In the genomic region with DNA sequence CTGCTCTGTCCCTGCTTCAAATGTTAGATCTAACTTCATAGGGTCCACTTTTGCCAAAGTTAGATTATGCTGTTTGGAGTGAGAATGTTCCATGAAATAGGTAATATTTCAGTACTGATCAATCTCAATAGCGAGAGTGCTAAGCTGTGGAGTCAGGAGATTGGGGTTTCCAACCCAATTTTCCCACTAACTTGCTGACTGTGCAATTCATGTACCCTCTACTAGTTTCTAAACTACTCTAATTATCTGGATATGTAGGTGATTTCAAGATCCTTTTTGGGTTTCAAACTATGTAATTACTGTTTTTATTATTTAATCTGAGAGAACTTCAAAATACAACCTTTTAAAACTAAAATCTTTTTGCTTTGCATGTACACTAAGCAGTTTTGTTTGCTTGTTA, we compare ENCODE assay signal across 34 cellular contexts.
"Had no signal": no experiment of that assay in that cellular context is flagged by ENCODE, and none has a peak within 500 bp of the region (broad histone marks: within the 10 kb centered on the region; RNA-seq: fewer than 3 reads in every experiment).

No MANE protein-coding gene starts in this region.

- H3K27ac Mint-ChIP-seq: activated B cell treated with CpG ODN at 0.5 μM for 24 hours; activated CD4-positive, alpha-beta memory T cell treated with anti-CD3 and anti-CD28 coated beads for 36 hours; activated CD4-positive, alpha-beta T cell treated with anti-CD3 and anti-CD28 coated beads, Interleukin-2, amount 10 ng/mL, durations not matched to agents 7 days and 5 days; activated CD8-positive, alpha-beta T cell treated with anti-CD3 and anti-CD28 coated beads for 36 hours; activated naive CD4-positive, alpha-beta T cell treated with anti-CD3 and anti-CD28 coated beads for 36 hours; activated naive CD4-positive, alpha-beta T cell treated with anti-CD3 and anti-CD28 coated beads, Interleukin-2, amount 50 U/mL, for 72 hours; activated naive CD8-positive, alpha-beta T cell treated with anti-CD3 and anti-CD28 coated beads for 36 hours; activated T-cell treated with anti-CD3 and anti-CD28 coated beads, Interleukin-2, amount 50 U/mL, for 72 hours; activated T-helper 1 cell treated with anti-CD3 and anti-CD28 coated beads, Interleukin-12 subunit alpha, Interleukin-12 subunit beta, Interleukin-2, Interleukin-4 antibody, amounts not matched to agents 30 ng/mL and 10 ng/mL and 1 ng/mL, durations not matched to agents 14 hours and 24 hours and 36 hours; activated T-helper 17 cell treated with anti-CD3 and anti-CD28 coated beads, Interleukin-2, amount 50 U/mL, for 72 hours; T-helper 2 cell treated with Interferon-gamma antibody and Interleukin-4, amounts not matched to agents 5 μg/mL and 100 μg/mL, for 36 hours had no signal

- H3K4me3 ChIP-seq: adrenal gland, body of pancreas, breast epithelium had no signal

- FAIRE-seq: astrocyte, colon, TTC549 had no signal

- DNase-seq: activated B cell treated with CpG ODN at 0.5 μM for 24 hours; activated CD4-positive, alpha-beta memory T cell treated with anti-CD3 and anti-CD28 coated beads for 36 hours; activated CD4-positive, alpha-beta T cell treated with anti-CD3 and anti-CD28 coated beads for 4 hours; activated CD4-positive, alpha-beta T cell treated with anti-CD3 and anti-CD28 coated beads, Interleukin-2, amount 10 ng/mL, durations not matched to agents 7 days and 5 days; activated CD4-positive, CD25-positive, alpha-beta regulatory T cell treated with anti-CD3 and anti-CD28 coated beads, Interleukin-2, amount 50 U/mL, for 72 hours; activated CD8-positive, alpha-beta memory T cell treated with anti-CD3 and anti-CD28 coated beads, Interleukin-2, amount 50 U/mL, for 4 hours; activated CD8-positive, alpha-beta T cell treated with anti-CD3 and anti-CD28 coated beads for 36 hours; activated effector memory CD4-positive, alpha-beta T cell treated with anti-CD3 and anti-CD28 coated beads, Interleukin-2, amount 50 U/mL, for 16 hours; activated gamma-delta T cell treated with Interleukin-2 at 50 U/mL for 16 hours; activated naive CD4-positive, alpha-beta T cell; activated naive CD4-positive, alpha-beta T cell treated with anti-CD3 and anti-CD28 coated beads for 36 hours; activated naive CD4-positive, alpha-beta T cell treated with anti-CD3 and anti-CD28 coated beads, Interleukin-2, amount 50 U/mL, for 16 hours; activated naive CD8-positive, alpha-beta T cell treated with anti-CD3 and anti-CD28 coated beads for 36 hours; activated T-cell treated with anti-CD3 and anti-CD28 coated beads for 4 hours; activated T-cell treated with anti-CD3 and anti-CD28 coated beads, Interleukin-2, amount 50 U/mL, for 1 hour; activated T-cell treated with anti-CD3 and anti-CD28 coated beads, Interleukin-2, amount 50 U/mL, for 4 hours; activated T-cell treated with anti-CD3 and anti-CD28 coated beads, Interleukin-2, amount 50 U/mL, for 72 hours; adrenal gland; amniotic stem cell; aorta; body of pancreas; brain microvascular endothelial cell; central memory CD4-positive, alpha-beta T cell; T-helper 2 cell; T-helper 9 cell had no signal

- ATAC-seq: activated CD8-positive, alpha-beta T cell treated with anti-CD3 and anti-CD28 coated beads for 36 hours; activated naive CD4-positive, alpha-beta T cell treated with anti-CD3 and anti-CD28 coated beads, Interleukin-2, amount 50 U/mL, for 72 hours; activated T-cell treated with anti-CD3 and anti-CD28 coated beads, Interleukin-2, amount 50 U/mL, for 4 hours; activated T-cell treated with anti-CD3 and anti-CD28 coated beads, Interleukin-2, amount 50 U/mL, for 72 hours; activated T-helper 17 cell treated with anti-CD3 and anti-CD28 coated beads, Interleukin-2, amount 50 U/mL, for 72 hours; body of pancreas had no signal

- H3K36me3 ChIP-seq: adrenal gland, brain microvascular endothelial cell, breast epithelium had no signal

- H3K4me1 ChIP-seq: adrenal gland, body of pancreas, breast epithelium had no signal

- H3K27ac ChIP-seq: adrenal gland, body of pancreas, brain microvascular endothelial cell, breast epithelium, VCaP had no signal

- H3K27me3 ChIP-seq: adrenal gland, body of pancreas, brain microvascular endothelial cell, breast epithelium had no signal

- H3K4me1 Mint-ChIP-seq: activated naive CD8-positive, alpha-beta T cell treated with anti-CD3 and anti-CD28 coated beads for 36 hours; activated T-helper 17 cell treated with anti-CD3 and anti-CD28 coated beads, Interleukin-2, amount 50 U/mL, for 72 hours had no signal

- H3K9me3 ChIP-seq: adrenal gland, body of pancreas had no signal

- H3K4me3 Mint-ChIP-seq: activated B cell treated with CpG ODN at 0.5 μM for 24 hours; activated CD4-positive, alpha-beta memory T cell treated with anti-CD3 and anti-CD28 coated beads for 36 hours; activated CD4-positive, alpha-beta T cell treated with anti-CD3 and anti-CD28 coated beads, Interleukin-2, amount 10 ng/mL, durations not matched to agents 7 days and 5 days; activated CD8-positive, alpha-beta T cell treated with anti-CD3 and anti-CD28 coated beads for 36 hours; activated naive CD4-positive, alpha-beta T cell treated with anti-CD3 and anti-CD28 coated beads for 36 hours; activated naive CD8-positive, alpha-beta T cell treated with anti-CD3 and anti-CD28 coated beads for 36 hours; activated T-cell treated with anti-CD3 and anti-CD28 coated beads, Interleukin-2, amount 50 U/mL, for 4 hours; activated T-cell treated with anti-CD3 and anti-CD28 coated beads, Interleukin-2, amount 50 U/mL, for 72 hours; activated T-helper 1 cell treated with anti-CD3 and anti-CD28 coated beads, Interleukin-12 subunit alpha, Interleukin-12 subunit beta, Interleukin-2, Interleukin-4 antibody, amounts not matched to agents 30 ng/mL and 10 ng/mL and 1 ng/mL, durations not matched to agents 14 hours and 24 hours and 36 hours; activated T-helper 17 cell treated with anti-CD3 and anti-CD28 coated beads, Interleukin-2, amount 50 U/mL, for 72 hours; T-helper 2 cell treated with Interferon-gamma antibody and Interleukin-4, amounts not matched to agents 5 μg/mL and 100 μg/mL, for 36 hours had no signal

- H3K9me3 Mint-ChIP-seq: T-helper 2 cell treated with Interferon-gamma antibody and Interleukin-4, amounts not matched to agents 5 μg/mL and 100 μg/mL, for 36 hours had no signal

- H3K36me3 Mint-ChIP-seq: activated CD4-positive, alpha-beta memory T cell treated with anti-CD3 and anti-CD28 coated beads for 36 hours had no signal

- H3K27me3 Mint-ChIP-seq: activated CD4-positive, alpha-beta memory T cell treated with anti-CD3 and anti-CD28 coated beads for 36 hours; activated CD8-positive, alpha-beta T cell treated with anti-CD3 and anti-CD28 coated beads for 36 hours; activated naive CD8-positive, alpha-beta T cell treated with anti-CD3 and anti-CD28 coated beads for 36 hours; activated T-helper 17 cell treated with anti-CD3 and anti-CD28 coated beads, Interleukin-2, amount 50 U/mL, for 72 hours had no signal
